In the genomic region with DNA sequence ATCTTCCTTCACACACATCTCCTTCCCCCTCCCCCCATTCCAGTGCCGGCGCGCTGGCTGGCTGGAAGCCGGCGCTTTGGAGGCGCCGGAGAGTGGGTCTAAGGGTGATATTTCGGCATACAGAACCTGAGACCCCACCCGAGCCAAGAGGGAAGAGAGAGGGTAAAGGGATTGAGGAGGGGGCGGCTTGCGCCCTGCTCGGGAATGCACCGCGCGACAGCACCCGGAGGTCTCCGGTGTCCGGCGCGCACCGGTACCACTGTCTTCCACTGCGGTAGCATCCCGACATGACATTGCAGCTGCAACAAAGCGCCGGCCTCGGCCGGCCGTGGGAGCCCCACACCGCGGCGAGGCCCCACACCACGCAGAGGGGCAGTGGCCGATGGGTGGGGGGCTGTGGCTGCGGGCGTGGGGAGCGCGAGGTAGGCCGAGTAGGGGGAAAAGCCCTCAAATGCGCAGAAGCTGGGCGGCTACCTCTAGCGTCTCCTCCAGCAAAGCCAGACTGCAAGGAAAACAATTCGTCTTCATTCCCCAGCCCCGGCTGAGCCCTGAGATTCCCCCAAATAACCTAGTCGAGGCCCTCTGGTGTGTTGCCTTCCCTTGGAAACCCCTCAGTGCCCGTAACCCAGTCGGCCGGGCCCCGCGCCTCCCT, we compare ENCODE assay signal across 8 cellular contexts. TPM values are rescaled to one million over a fixed set of nuclear protein-coding genes. Genes with fewer than 3 reads are reported as not detected.
DNase-seq lines count a peak whose midpoint lies in the region; ATAC-seq and TF ChIP-seq lines count a peak whose summit lies in the region.

No MANE protein-coding gene starts in this region.

- peak overlapping the region; percentile 98 for H3K4me3 Mint-ChIP-seq in Calu3 (ENCODE audit: low read depth, unreplicated experiment)

- CTCF ChIA-PET in Calu3 (lab: Charles Lee): interaction anchor here (1.0 to 1.7 kb wide), 3 partner anchors 10 to 106 kb away, joined by 3 read pairs; no protein-coding TSS in a partner anchor

- no peak for DNase-seq in Calu3
- peak; percentile 14 for DNase-seq in LHCN-M2 (ENCODE audit: low read depth)
- DNase-seq in hepatic stellate cell (ENCODE audit: low spot score): peak; percentile 24
- no peak for DNase-seq in retinal pigment epithelial cell (ENCODE audit: low read depth)

- no peaks in the 10 kb centered on the region for H3K27me3 Mint-ChIP-seq in Calu3 (ENCODE audit: unreplicated experiment)

- no peaks in the 10 kb centered on the region for H3K9me3 Mint-ChIP-seq in Calu3 (ENCODE audit: low read depth, unreplicated experiment)

- no TSS peak for BruUV-seq in Calu3 (replicated peaks; lab: Mats Ljungman, UMichigan)

- peak overlapping the region; percentile 82 for H3K27ac ChIP-seq in angular gyrus (ENCODE audit: low read depth, low read length)

- TF ChIP-seq CTCF in Calu3 (IDR thresholded peaks at IDR 0.05; ENCODE audit: unreplicated experiment) (no peak), retinal pigment epithelial cell (conservative IDR thresholded peaks at IDR 0.05; ENCODE audit: low read depth, low read length) (no peak)

- H3K27ac Mint-ChIP-seq in Calu3 (ENCODE audit: unreplicated experiment): peak overlapping the region; percentile 96

- peak overlapping the region; percentile 76 for H3K4me3 ChIP-seq in retinal pigment epithelial cell (ENCODE audit: low read length)

- H3K4me1 Mint-ChIP-seq in Calu3 (ENCODE audit: low read depth, unreplicated experiment): peaks cover 36% of the 10 kb centered on the region

- H3K36me3 Mint-ChIP-seq in Calu3 (ENCODE audit: insufficient read depth, unreplicated experiment): peaks cover 58% of the 10 kb centered on the region

- intact Hi-C loops in Calu3 (cut with micrococcal nuclease; ENCODE audit: unreplicated experiment): loop anchor here (5.0 kb wide), 1 partner anchor 184 kb away; no protein-coding TSS in a partner anchor

- ATAC-seq in GM19463 (IDR thresholded peaks at IDR 0.05; ENCODE audit: unreplicated experiment) (peak; percentile 28), GM18873 (IDR thresholded peaks at IDR 0.05; ENCODE audit: low FRiP score, unreplicated experiment) (no peak), HG03439 (IDR thresholded peaks at IDR 0.05; ENCODE audit: unreplicated experiment) (no peak)

RNA-seq across cellular contexts. Expression of gene TNFRSF21, which starts 0.9 kb away (rescaled TPM):
- total RNA-seq in Calu3 (2022): 255 and 282 TPM in 2 replicates
- 3.1 TPM in 2 replicates for total RNA-seq in LHCN-M2 (2014; rRNA removed)
- 1.1 TPM for polyA plus RNA-seq in LHCN-M2 (2012)

Comparison
In these comparisons a context has a peak if more than half of its experiments do, and no peak if none do; other contexts are left out.
1. DNase-seq: peak in LHCN-M2 (single experiment) and hepatic stellate cell (single experiment); none in Calu3 (single experiment) and retinal pigment epithelial cell (single experiment).
2. RNA of gene TNFRSF21, which starts 0.9 kb away (total RNA-seq): 255 to 282 TPM in Calu3; 3.1 TPM in LHCN-M2; every median in the first group is over 10 times any median in the second.